In the genomic region with DNA sequence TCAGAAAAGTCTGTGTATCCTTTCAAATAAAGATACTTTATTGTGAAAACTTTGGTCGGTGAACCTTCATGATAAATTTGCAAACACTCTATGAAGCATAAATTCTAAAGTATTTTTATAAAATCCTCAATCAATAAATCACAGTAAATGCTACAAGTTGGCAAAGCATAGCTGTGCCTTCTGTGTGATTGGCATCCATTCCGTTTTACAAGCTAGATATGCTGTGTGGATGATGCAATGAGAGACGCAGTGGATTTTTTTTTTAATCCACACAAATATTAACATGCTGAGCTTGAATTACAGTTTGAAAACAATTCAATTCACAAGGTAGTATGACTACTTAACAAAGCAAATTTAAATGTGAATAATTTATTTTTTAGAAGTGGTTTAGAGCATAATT, we compare ENCODE assay signal across 1 cellular context.
TF ChIP-seq lines count a peak whose summit lies in the region.

No MANE protein-coding gene starts in this region.

TF ChIP-seq in neural cell, 6 proteins besides CTCF, POLR2A, EP300 and RAD21 (continued from another document):
- TF ChIP-seq, protein P1, sequence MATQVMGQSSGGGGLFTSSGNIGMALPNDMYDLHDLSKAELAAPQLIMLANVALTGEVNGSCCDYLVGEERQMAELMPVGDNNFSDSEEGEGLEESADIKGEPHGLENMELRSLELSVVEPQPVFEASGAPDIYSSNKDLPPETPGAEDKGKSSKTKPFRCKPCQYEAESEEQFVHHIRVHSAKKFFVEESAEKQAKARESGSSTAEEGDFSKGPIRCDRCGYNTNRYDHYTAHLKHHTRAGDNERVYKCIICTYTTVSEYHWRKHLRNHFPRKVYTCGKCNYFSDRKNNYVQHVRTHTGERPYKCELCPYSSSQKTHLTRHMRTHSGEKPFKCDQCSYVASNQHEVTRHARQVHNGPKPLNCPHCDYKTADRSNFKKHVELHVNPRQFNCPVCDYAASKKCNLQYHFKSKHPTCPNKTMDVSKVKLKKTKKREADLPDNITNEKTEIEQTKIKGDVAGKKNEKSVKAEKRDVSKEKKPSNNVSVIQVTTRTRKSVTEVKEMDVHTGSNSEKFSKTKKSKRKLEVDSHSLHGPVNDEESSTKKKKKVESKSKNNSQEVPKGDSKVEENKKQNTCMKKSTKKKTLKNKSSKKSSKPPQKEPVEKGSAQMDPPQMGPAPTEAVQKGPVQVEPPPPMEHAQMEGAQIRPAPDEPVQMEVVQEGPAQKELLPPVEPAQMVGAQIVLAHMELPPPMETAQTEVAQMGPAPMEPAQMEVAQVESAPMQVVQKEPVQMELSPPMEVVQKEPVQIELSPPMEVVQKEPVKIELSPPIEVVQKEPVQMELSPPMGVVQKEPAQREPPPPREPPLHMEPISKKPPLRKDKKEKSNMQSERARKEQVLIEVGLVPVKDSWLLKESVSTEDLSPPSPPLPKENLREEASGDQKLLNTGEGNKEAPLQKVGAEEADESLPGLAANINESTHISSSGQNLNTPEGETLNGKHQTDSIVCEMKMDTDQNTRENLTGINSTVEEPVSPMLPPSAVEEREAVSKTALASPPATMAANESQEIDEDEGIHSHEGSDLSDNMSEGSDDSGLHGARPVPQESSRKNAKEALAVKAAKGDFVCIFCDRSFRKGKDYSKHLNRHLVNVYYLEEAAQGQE (IDR thresholded peaks at IDR 0.05; ENCODE audit: borderline replicate concordance) = no peak
- no peak for TF ChIP-seq MXI1 (conservative IDR thresholded peaks at IDR 0.05; ENCODE audit: poor library complexity, severe bottlenecking)
TF ChIP-seq in neural cell: peak in this region for 0.
